In the genomic region with DNA sequence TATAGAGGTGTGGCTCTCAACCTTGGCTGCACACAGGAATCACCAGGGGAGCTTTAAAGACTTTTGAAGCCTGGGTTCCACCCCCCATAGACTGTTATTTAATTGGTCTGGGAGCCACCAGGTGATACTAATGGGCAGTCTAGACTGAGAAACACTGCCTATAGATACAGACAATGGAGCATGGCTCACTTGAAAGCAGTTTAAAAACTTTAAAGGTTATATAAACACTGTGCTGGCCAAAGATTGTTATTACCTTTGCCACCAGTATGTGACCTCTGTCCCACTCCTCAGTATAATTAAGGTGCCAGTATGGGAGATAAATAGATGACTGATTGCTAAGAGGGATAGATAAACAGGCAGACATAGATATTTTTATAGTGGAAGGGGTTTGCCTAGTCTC, we compare ENCODE assay signal across 1 cellular context.
TF ChIP-seq lines count a peak whose summit lies in the region.

No MANE protein-coding gene starts in this region.

TF ChIP-seq in HepG2, 621 proteins besides CTCF, POLR2A, EP300 and RAD21 (continued from another document and continues in another):
- TF ChIP-seq, protein P1, sequence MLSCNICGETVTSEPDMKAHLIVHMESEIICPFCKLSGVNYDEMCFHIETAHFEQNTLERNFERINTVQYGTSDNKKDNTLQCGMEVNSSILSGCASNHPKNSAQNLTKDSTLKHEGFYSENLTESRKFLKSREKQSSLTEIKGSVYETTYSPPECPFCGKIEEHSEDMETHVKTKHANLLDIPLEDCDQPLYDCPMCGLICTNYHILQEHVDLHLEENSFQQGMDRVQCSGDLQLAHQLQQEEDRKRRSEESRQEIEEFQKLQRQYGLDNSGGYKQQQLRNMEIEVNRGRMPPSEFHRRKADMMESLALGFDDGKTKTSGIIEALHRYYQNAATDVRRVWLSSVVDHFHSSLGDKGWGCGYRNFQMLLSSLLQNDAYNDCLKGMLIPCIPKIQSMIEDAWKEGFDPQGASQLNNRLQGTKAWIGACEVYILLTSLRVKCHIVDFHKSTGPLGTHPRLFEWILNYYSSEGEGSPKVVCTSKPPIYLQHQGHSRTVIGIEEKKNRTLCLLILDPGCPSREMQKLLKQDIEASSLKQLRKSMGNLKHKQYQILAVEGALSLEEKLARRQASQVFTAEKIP (CRISPR knock-in tag; IDR thresholded peaks at IDR 0.05; ENCODE audit: borderline replicate concordance) = no peak
- TF ChIP-seq, protein P2, sequence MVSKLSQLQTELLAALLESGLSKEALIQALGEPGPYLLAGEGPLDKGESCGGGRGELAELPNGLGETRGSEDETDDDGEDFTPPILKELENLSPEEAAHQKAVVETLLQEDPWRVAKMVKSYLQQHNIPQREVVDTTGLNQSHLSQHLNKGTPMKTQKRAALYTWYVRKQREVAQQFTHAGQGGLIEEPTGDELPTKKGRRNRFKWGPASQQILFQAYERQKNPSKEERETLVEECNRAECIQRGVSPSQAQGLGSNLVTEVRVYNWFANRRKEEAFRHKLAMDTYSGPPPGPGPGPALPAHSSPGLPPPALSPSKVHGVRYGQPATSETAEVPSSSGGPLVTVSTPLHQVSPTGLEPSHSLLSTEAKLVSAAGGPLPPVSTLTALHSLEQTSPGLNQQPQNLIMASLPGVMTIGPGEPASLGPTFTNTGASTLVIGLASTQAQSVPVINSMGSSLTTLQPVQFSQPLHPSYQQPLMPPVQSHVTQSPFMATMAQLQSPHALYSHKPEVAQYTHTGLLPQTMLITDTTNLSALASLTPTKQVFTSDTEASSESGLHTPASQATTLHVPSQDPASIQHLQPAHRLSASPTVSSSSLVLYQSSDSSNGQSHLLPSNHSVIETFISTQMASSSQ (IDR thresholded peaks at IDR 0.05; ENCODE audit: low read depth) = 0 out of 2 replicates have a peak, but pooled peaks have one; percentile 44
- TF ChIP-seq, protein P2 (CRISPR knock-in tag; IDR thresholded peaks at IDR 0.05; ENCODE audit: borderline replicate concordance) = no peak
- TF ChIP-seq, protein P3, sequence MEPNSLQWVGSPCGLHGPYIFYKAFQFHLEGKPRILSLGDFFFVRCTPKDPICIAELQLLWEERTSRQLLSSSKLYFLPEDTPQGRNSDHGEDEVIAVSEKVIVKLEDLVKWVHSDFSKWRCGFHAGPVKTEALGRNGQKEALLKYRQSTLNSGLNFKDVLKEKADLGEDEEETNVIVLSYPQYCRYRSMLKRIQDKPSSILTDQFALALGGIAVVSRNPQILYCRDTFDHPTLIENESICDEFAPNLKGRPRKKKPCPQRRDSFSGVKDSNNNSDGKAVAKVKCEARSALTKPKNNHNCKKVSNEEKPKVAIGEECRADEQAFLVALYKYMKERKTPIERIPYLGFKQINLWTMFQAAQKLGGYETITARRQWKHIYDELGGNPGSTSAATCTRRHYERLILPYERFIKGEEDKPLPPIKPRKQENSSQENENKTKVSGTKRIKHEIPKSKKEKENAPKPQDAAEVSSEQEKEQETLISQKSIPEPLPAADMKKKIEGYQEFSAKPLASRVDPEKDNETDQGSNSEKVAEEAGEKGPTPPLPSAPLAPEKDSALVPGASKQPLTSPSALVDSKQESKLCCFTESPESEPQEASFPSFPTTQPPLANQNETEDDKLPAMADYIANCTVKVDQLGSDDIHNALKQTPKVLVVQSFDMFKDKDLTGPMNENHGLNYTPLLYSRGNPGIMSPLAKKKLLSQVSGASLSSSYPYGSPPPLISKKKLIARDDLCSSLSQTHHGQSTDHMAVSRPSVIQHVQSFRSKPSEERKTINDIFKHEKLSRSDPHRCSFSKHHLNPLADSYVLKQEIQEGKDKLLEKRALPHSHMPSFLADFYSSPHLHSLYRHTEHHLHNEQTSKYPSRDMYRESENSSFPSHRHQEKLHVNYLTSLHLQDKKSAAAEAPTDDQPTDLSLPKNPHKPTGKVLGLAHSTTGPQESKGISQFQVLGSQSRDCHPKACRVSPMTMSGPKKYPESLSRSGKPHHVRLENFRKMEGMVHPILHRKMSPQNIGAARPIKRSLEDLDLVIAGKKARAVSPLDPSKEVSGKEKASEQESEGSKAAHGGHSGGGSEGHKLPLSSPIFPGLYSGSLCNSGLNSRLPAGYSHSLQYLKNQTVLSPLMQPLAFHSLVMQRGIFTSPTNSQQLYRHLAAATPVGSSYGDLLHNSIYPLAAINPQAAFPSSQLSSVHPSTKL (CRISPR knock-in tag; IDR thresholded peaks at IDR 0.05) = peak; percentile 49
- TF ChIP-seq RORA (CRISPR knock-in tag; IDR thresholded peaks at IDR 0.05) (no peak), ZNF329 (CRISPR knock-in tag; IDR thresholded peaks at IDR 0.05; ENCODE audit: low read depth) (no peak), NCOR1 (IDR thresholded peaks at IDR 0.05; ENCODE audit: borderline replicate concordance, low read length) (peak; percentile 47; the same call in 1 of the 2 replicates), ZSCAN31 (CRISPR knock-in tag; IDR thresholded peaks at IDR 0.05; ENCODE audit: low read depth) (peak; percentile 30; the same call in 1 of the 2 replicates), ZNF792 (CRISPR knock-in tag; IDR thresholded peaks at IDR 0.05) (no peak), SIX4 (CRISPR knock-in tag; IDR thresholded peaks at IDR 0.05) (no peak), TBX2 (CRISPR knock-in tag; IDR thresholded peaks at IDR 0.05; ENCODE audit: borderline replicate concordance) (0 out of 2 replicates have a peak, but pooled peaks have one; percentile 20), SOX13 (IDR thresholded peaks at IDR 0.05) (no peak), SOX13 (CRISPR knock-in tag; conservative IDR thresholded peaks at IDR 0.05 in 1 of 2, IDR thresholded peaks at IDR 0.05 in 1 of 2) (peak in 1 of 2 experiments; percentile 68; a peak in 1 of 4 replicates), NFRKB (IDR thresholded peaks at IDR 0.05) (no peak), ZNF34 (CRISPR knock-in tag; IDR thresholded peaks at IDR 0.05; ENCODE audit: borderline replicate concordance) (no peak), ZNF558 (CRISPR knock-in tag; IDR thresholded peaks at IDR 0.05; ENCODE audit: borderline replicate concordance) (no peak), ZNF207 (IDR thresholded peaks at IDR 0.05; ENCODE audit: borderline replicate concordance) (no peak), ZNF614 (CRISPR knock-in tag; IDR thresholded peaks at IDR 0.05; ENCODE audit: borderline replicate concordance) (no peak), HOXD1 (CRISPR knock-in tag; IDR thresholded peaks at IDR 0.05) (peak; percentile 63; the same call in 1 of the 2 replicates), RARA (CRISPR knock-in tag; IDR thresholded peaks at IDR 0.05) (peak; percentile 58; the same call in 1 of the 2 replicates), BCL6 (CRISPR knock-in tag; IDR thresholded peaks at IDR 0.05) (peak; percentile 64), ZNF235 (CRISPR knock-in tag; IDR thresholded peaks at IDR 0.05; ENCODE audit: borderline replicate concordance) (no peak), RBM22 (optimal IDR thresholded peaks at IDR 0.05; ENCODE audit: low read length) (no peak), TCF7 (IDR thresholded peaks at IDR 0.05; ENCODE audit: low read depth) (peak; percentile 36), MIXL1 (CRISPR knock-in tag; IDR thresholded peaks at IDR 0.05) (peak; percentile 62), ZNF672 (CRISPR knock-in tag; IDR thresholded peaks at IDR 0.05) (no peak), ZNF331 (CRISPR knock-in tag; IDR thresholded peaks at IDR 0.05) (no peak), NR2F2 (IDR thresholded peaks at IDR 0.05; ENCODE audit: borderline replicate concordance, low read depth) (peak; percentile 56; the same call in 1 of the 2 replicates), KDM1A (CRISPR knock-in tag; IDR thresholded peaks at IDR 0.05) (no peak)
- TF ChIP-seq, protein P4, sequence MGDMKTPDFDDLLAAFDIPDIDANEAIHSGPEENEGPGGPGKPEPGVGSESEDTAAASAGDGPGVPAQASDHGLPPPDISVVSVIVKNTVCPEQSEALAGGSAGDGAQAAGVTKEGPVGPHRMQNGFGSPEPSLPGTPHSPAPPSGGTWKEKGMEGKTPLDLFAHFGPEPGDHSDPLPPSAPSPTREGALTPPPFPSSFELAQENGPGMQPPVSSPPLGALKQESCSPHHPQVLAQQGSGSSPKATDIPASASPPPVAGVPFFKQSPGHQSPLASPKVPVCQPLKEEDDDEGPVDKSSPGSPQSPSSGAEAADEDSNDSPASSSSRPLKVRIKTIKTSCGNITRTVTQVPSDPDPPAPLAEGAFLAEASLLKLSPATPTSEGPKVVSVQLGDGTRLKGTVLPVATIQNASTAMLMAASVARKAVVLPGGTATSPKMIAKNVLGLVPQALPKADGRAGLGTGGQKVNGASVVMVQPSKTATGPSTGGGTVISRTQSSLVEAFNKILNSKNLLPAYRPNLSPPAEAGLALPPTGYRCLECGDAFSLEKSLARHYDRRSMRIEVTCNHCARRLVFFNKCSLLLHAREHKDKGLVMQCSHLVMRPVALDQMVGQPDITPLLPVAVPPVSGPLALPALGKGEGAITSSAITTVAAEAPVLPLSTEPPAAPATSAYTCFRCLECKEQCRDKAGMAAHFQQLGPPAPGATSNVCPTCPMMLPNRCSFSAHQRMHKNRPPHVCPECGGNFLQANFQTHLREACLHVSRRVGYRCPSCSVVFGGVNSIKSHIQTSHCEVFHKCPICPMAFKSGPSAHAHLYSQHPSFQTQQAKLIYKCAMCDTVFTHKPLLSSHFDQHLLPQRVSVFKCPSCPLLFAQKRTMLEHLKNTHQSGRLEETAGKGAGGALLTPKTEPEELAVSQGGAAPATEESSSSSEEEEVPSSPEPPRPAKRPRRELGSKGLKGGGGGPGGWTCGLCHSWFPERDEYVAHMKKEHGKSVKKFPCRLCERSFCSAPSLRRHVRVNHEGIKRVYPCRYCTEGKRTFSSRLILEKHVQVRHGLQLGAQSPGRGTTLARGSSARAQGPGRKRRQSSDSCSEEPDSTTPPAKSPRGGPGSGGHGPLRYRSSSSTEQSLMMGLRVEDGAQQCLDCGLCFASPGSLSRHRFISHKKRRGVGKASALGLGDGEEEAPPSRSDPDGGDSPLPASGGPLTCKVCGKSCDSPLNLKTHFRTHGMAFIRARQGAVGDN (CRISPR knock-in tag; IDR thresholded peaks at IDR 0.05) = no peak
- TF ChIP-seq, protein P5, sequence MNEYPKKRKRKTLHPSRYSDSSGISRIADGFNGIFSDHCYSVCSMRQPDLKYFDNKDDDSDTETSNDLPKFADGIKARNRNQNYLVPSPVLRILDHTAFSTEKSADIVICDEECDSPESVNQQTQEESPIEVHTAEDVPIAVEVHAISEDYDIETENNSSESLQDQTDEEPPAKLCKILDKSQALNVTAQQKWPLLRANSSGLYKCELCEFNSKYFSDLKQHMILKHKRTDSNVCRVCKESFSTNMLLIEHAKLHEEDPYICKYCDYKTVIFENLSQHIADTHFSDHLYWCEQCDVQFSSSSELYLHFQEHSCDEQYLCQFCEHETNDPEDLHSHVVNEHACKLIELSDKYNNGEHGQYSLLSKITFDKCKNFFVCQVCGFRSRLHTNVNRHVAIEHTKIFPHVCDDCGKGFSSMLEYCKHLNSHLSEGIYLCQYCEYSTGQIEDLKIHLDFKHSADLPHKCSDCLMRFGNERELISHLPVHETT (CRISPR knock-in tag; conservative IDR thresholded peaks at IDR 0.05) = no peak
- TF ChIP-seq, protein P6, sequence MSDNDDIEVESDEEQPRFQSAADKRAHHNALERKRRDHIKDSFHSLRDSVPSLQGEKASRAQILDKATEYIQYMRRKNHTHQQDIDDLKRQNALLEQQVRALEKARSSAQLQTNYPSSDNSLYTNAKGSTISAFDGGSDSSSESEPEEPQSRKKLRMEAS (IDR thresholded peaks at IDR 0.05) = no peak
- TF ChIP-seq, protein P7, sequence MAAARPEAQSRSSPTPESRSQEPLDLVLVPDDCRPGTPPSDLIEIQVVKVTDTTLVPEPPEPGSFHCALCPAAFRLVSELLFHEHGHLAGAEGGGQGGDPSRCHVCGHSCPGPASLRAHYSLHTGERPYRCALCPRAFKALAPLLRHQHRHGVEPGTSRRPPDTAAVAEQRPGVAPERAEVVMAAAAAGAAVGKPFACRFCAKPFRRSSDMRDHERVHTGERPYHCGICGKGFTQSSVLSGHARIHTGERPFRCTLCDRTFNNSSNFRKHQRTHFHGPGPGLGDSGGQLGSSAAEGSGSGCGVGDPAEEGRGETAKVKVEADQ (CRISPR knock-in tag; IDR thresholded peaks at IDR 0.05; ENCODE audit: borderline replicate concordance) = no peak
- TF ChIP-seq, protein P8, sequence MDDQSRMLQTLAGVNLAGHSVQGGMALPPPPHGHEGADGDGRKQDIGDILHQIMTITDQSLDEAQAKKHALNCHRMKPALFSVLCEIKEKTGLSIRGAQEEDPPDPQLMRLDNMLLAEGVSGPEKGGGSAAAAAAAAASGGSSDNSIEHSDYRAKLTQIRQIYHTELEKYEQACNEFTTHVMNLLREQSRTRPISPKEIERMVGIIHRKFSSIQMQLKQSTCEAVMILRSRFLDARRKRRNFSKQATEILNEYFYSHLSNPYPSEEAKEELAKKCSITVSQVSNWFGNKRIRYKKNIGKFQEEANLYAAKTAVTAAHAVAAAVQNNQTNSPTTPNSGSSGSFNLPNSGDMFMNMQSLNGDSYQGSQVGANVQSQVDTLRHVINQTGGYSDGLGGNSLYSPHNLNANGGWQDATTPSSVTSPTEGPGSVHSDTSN (CRISPR knock-in tag; IDR thresholded peaks at IDR 0.05; ENCODE audit: borderline replicate concordance) = no peak
- TF ChIP-seq, protein P9, sequence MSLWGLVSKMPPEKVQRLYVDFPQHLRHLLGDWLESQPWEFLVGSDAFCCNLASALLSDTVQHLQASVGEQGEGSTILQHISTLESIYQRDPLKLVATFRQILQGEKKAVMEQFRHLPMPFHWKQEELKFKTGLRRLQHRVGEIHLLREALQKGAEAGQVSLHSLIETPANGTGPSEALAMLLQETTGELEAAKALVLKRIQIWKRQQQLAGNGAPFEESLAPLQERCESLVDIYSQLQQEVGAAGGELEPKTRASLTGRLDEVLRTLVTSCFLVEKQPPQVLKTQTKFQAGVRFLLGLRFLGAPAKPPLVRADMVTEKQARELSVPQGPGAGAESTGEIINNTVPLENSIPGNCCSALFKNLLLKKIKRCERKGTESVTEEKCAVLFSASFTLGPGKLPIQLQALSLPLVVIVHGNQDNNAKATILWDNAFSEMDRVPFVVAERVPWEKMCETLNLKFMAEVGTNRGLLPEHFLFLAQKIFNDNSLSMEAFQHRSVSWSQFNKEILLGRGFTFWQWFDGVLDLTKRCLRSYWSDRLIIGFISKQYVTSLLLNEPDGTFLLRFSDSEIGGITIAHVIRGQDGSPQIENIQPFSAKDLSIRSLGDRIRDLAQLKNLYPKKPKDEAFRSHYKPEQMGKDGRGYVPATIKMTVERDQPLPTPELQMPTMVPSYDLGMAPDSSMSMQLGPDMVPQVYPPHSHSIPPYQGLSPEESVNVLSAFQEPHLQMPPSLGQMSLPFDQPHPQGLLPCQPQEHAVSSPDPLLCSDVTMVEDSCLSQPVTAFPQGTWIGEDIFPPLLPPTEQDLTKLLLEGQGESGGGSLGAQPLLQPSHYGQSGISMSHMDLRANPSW (CRISPR knock-in tag; IDR thresholded peaks at IDR 0.05; ENCODE audit: borderline replicate concordance) = no peak
